ENCODE assay signal across 10 cellular contexts in the genomic region with DNA sequence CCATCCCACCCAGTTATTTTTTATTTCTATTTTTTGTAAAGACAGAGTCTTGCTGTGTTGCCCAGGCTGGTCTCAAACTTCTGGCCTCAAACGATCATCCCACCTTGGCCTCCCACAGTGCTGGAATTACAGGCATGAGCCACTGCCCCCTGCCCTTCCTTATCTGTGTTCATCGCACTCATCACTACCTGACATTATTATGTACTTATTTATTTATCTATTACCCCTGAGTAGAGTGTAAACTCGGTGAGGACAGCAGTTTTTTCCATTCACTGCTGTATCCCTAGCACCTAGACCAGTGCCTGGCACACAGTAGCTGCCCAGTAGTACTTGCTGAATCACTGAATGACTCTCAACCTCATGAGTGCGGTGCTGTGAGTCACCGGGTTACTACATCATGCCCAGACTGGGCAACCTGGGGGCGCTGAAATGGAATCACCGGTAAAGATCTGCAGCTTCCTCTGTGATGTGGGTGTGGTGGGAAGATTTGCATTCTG.
DNase-seq lines count a peak whose midpoint lies in the region; ATAC-seq and TF ChIP-seq lines count a peak whose summit lies in the region.
"Had no signal": no experiment of that assay in that cellular context is flagged by ENCODE, and none has a peak within 500 bp of the region (broad histone marks: within the 10 kb centered on the region; RNA-seq: fewer than 3 reads in every experiment).

No MANE protein-coding gene starts in this region.

- peak; percentile 85 for ATAC-seq in mucosa of descending colon
- no peak for ATAC-seq in HG03354 (IDR thresholded peaks at IDR 0.05; ENCODE audit: poor library complexity, severe bottlenecking, unreplicated experiment)
- no peak for ATAC-seq in GM21723 (IDR thresholded peaks at IDR 0.05; ENCODE audit: unreplicated experiment)

- peak overlapping the region; percentile 23 for H3K27ac ChIP-seq in AG04450 (ENCODE audit: low read depth, low read length)
- H3K27ac ChIP-seq: WERI-Rb-1 had no signal

- no peak for TF ChIP-seq CTCF in AG04450 (IDR thresholded peaks at IDR 0.05; ENCODE audit: low read depth, low read length)
- TF ChIP-seq CTCF in mucosa of descending colon (IDR thresholded peaks at IDR 0.05), result no peak

- no peaks in the 10 kb centered on the region for H3K9me3 ChIP-seq in AG04450 (ENCODE audit: control insufficient read depth, insufficient read depth, low read length)
- no peaks in the 10 kb centered on the region for H3K9me3 ChIP-seq in mucosa of descending colon

- intact Hi-C loops in mucosa of descending colon (cut with DNase I, micrococcal nuclease), result no loop called here

- CTCF ChIA-PET in AG04450 (lab: Charles Lee), result interaction anchor here (0.6 to 2.4 kb wide), 3 partner anchors 10 to 58 kb away, joined by 3 to 8 read pairs (median 4); no protein-coding TSS in a partner anchor

- no peak for DNase-seq in AG04450 (ENCODE audit: low read depth, low spot score)
- peak; percentile 88 for DNase-seq in LHCN-M2 (ENCODE audit: low read depth)
- DNase-seq in dermis blood vessel endothelial cell, result peak; percentile 94
- DNase-seq in mucosa of descending colon, result peak; percentile 71 to 79 (median 72)
- no peak for DNase-seq in NCI-H1417 treated with DMSO at 0.1 percent for 48 hours (lab: John Stamatoyannopoulos, UW)
- DNase-seq in activated CD4-positive, CD25-positive, alpha-beta regulatory T cell treated with anti-CD3 and anti-CD28 coated beads, Interleukin-2, amount 50 U/mL, for 72 hours, result no peak
- DNase-seq: glutamatergic neuron, WERI-Rb-1 had no signal

- H3K4me3 ChIP-seq in AG04450 (ENCODE audit: low read depth, low read length), result no peak overlapping the region
- no peak overlapping the region for H3K4me3 ChIP-seq in mucosa of descending colon

- peaks cover 32% of the 10 kb centered on the region for H3K4me1 ChIP-seq in mucosa of descending colon (ENCODE audit: low read depth)

- no peaks in the 10 kb centered on the region for H3K36me3 ChIP-seq in mucosa of descending colon (ENCODE audit: low read depth)
- H3K36me3 ChIP-seq: WERI-Rb-1 had no signal

- POLR2A ChIA-PET in AG04450 (lab: Yijun Ruan, JAX), result interaction anchor here (0.7 kb wide), 1 partner anchor 14 kb away, joined by 3 read pairs; no protein-coding TSS in a partner anchor

- H3K27me3 ChIP-seq in AG04450 (ENCODE audit: control insufficient read depth, insufficient read depth, low read length), result no peaks in the 10 kb centered on the region

Comparison
In these comparisons a context has a peak if more than half of its experiments do, and no peak if none do; other contexts are left out.
1. DNase-seq: peak in LHCN-M2 (single experiment), dermis blood vessel endothelial cell (single experiment) and mucosa of descending colon (3 of 3); none in AG04450 (single experiment), NCI-H1417 treated with DMSO at 0.1 percent for 48 hours (single experiment) and activated CD4-positive, CD25-positive, alpha-beta regulatory T cell treated with anti-CD3 and anti-CD28 coated beads, Interleukin-2, amount 50 U/mL, for 72 hours (single experiment).